1 cellular context compared by ENCODE assay signal in genomic region chr19:507286-508203, GRCh38.
TF ChIP-seq lines count a peak whose summit lies in the region.

Gene TPGS1 (plus strand): TSS chr19:507497. CDS start chr19:507507, 10 bp downstream.

TF ChIP-seq in HEK293, 187 proteins besides CTCF, POLR2A, EP300 and RAD21 (continued from another document and continues in another):
- peak; percentile 46; the same call in 1 of the 2 replicates for TF ChIP-seq ZNF518A (tag by site-specific recombination; conservative IDR thresholded peaks at IDR 0.05; ENCODE audit: low read depth)
- no peak for TF ChIP-seq ZNF121 (tag by site-specific recombination; IDR thresholded peaks at IDR 0.05)
- no peak for TF ChIP-seq ZNF354C (tag by site-specific recombination; IDR thresholded peaks at IDR 0.05; ENCODE audit: borderline replicate concordance, low read depth)
- TF ChIP-seq ZNF211 (tag by site-specific recombination; IDR thresholded peaks at IDR 0.05; ENCODE audit: low read depth) = no peak
- no peak for TF ChIP-seq SCRT2 (tag by site-specific recombination; IDR thresholded peaks at IDR 0.05)
- no peak for TF ChIP-seq AEBP2 (tag by site-specific recombination; IDR thresholded peaks at IDR 0.05; ENCODE audit: borderline replicate concordance)
- 0 out of 2 replicates have a peak, but pooled peaks have one; percentile 15 for TF ChIP-seq KLF7 (tag by site-specific recombination; IDR thresholded peaks at IDR 0.05; ENCODE audit: borderline replicate concordance)
- TF ChIP-seq ZNF23 (tag by site-specific recombination; IDR thresholded peaks at IDR 0.05; ENCODE audit: borderline replicate concordance) = no peak
- TF ChIP-seq REPIN1 (tag by site-specific recombination; IDR thresholded peaks at IDR 0.05; ENCODE audit: low read depth) = no peak
- TF ChIP-seq ZNF645 (tag by site-specific recombination; IDR thresholded peaks at IDR 0.05) = no peak
- TF ChIP-seq FEZF1 (tag by site-specific recombination; IDR thresholded peaks at IDR 0.05) = peak; percentile 83
- 0 out of 2 replicates have a peak, but pooled peaks have one; percentile 8 for TF ChIP-seq ZNF660 (tag by site-specific recombination; IDR thresholded peaks at IDR 0.05)
- no peak for TF ChIP-seq GLIS2 (tag by site-specific recombination; IDR thresholded peaks at IDR 0.05)
- peak; percentile 39; the same call in 1 of the 2 replicates for TF ChIP-seq PBX3 (CRISPR knock-in tag; IDR thresholded peaks at IDR 0.05)
- peak; percentile 37; the same call in 1 of the 2 replicates for TF ChIP-seq ZBTB10 (tag by site-specific recombination; IDR thresholded peaks at IDR 0.05)
- no peak for TF ChIP-seq ZNF16 (tag by site-specific recombination; IDR thresholded peaks at IDR 0.05; ENCODE audit: low read depth)
- 0 out of 2 replicates have a peak, but pooled peaks have one; percentile 34 for TF ChIP-seq ZIC2 (tag by site-specific recombination; IDR thresholded peaks at IDR 0.05)
- TF ChIP-seq KLF9 (tag by site-specific recombination; IDR thresholded peaks at IDR 0.05; ENCODE audit: low read depth) = 0 out of 2 replicates have a peak, but pooled peaks have one; percentile 9
- TF ChIP-seq BCL11B (tag by site-specific recombination; IDR thresholded peaks at IDR 0.05; ENCODE audit: low read depth) = no peak
- no peak for TF ChIP-seq ZNF148 (tag by site-specific recombination; IDR thresholded peaks at IDR 0.05; ENCODE audit: borderline replicate concordance)
- peak; percentile 41; the same call in 1 of the 2 replicates for TF ChIP-seq ZNF2 (tag by site-specific recombination; IDR thresholded peaks at IDR 0.05)
- 0 out of 2 replicates have a peak, but pooled peaks have one; percentile 18 for TF ChIP-seq ZNF561 (tag by site-specific recombination; IDR thresholded peaks at IDR 0.05; ENCODE audit: borderline replicate concordance)
- TF ChIP-seq ZNF791 (tag by site-specific recombination; IDR thresholded peaks at IDR 0.05) = no peak
- TF ChIP-seq SP2 (tag by site-specific recombination; IDR thresholded peaks at IDR 0.05) = peak; percentile 80
- no peak for TF ChIP-seq ZFP3 (tag by site-specific recombination; IDR thresholded peaks at IDR 0.05; ENCODE audit: low read depth)
- no peak for TF ChIP-seq ZNF692 (tag by site-specific recombination; IDR thresholded peaks at IDR 0.05)
- 0 out of 2 replicates have a peak, but pooled peaks have one; percentile 37 for TF ChIP-seq KLF16 (tag by site-specific recombination; IDR thresholded peaks at IDR 0.05)
- peak; percentile 98 for TF ChIP-seq ZNF76 (tag by site-specific recombination; IDR thresholded peaks at IDR 0.05; ENCODE audit: borderline replicate concordance, low read depth)
- TF ChIP-seq ZNF776 (tag by site-specific recombination; IDR thresholded peaks at IDR 0.05; ENCODE audit: borderline replicate concordance) = no peak
- TF ChIP-seq ZBTB8A (tag by site-specific recombination; IDR thresholded peaks at IDR 0.05) = 0 out of 2 replicates have a peak, but pooled peaks have one; percentile 20
- TF ChIP-seq ZNF843 (tag by site-specific recombination; IDR thresholded peaks at IDR 0.05) = no peak
- 0 out of 2 replicates have a peak, but pooled peaks have one; percentile 17 for TF ChIP-seq KLF8 (tag by site-specific recombination; IDR thresholded peaks at IDR 0.05)
- no peak for TF ChIP-seq ZNF785 (tag by site-specific recombination; IDR thresholded peaks at IDR 0.05)
- peak; percentile 11 for TF ChIP-seq REST (tag by site-specific recombination; IDR thresholded peaks at IDR 0.05)
- TF ChIP-seq PATZ1 (tag by site-specific recombination; IDR thresholded peaks at IDR 0.05) = peak; percentile 43; the same call in 1 of the 2 replicates
